Comparison of ENCODE assay signal across 28 cellular contexts in genomic region chr12:117030187-117030896, GRCh38.
DNase-seq lines count a peak whose midpoint lies in the region; ATAC-seq, FAIRE-seq and TF ChIP-seq lines count a peak whose summit lies in the region.
"Had no signal": no experiment of that assay in that cellular context is flagged by ENCODE, and none has a peak within 500 bp of the region (broad histone marks: within the 10 kb centered on the region; RNA-seq: fewer than 3 reads in every experiment).

No MANE protein-coding gene starts in this region.

- no peak overlapping the region for H3K4me3 Mint-ChIP-seq in MCF 10A (ENCODE audit: unreplicated experiment)
- no peak overlapping the region for H3K4me3 Mint-ChIP-seq in brain
- H3K4me3 Mint-ChIP-seq: activated T-cell treated with anti-CD3 and anti-CD28 coated beads, Interleukin-2, amount 50 U/mL, for 72 hours had no signal

- TF ChIP-seq CTCF in MCF 10A (IDR thresholded peaks at IDR 0.05; ENCODE audit: unreplicated experiment) (no peak), breast epithelium (IDR thresholded peaks at IDR 0.05) (no peak), brain (conservative IDR thresholded peaks at IDR 0.05) (no peak), kidney (IDR thresholded peaks at IDR 0.05; ENCODE audit: borderline replicate concordance, extremely low read depth, insufficient read depth) (no peak)

- H3K9me3 Mint-ChIP-seq in MCF 10A (ENCODE audit: unreplicated experiment) (no peaks in the 10 kb centered on the region), brain (no peaks in the 10 kb centered on the region)
- H3K9me3 Mint-ChIP-seq: activated T-cell treated with anti-CD3 and anti-CD28 coated beads, Interleukin-2, amount 50 U/mL, for 72 hours had no signal

- H3K4me3 ChIP-seq in breast epithelium = no peak overlapping the region
- no peak overlapping the region for H3K4me3 ChIP-seq in kidney (ENCODE audit: low read length in 2 of 2)
- H3K4me3 ChIP-seq: hepatocyte, tibial artery had no signal

- BruUV-seq in MCF 10A (replicated peaks; lab: Mats Ljungman, UMichigan) = no TSS peak

- CTCF ChIA-PET in MCF 10A (lab: Yijun Ruan, JAX) = no interaction called here

- H3K4me1 Mint-ChIP-seq in MCF 10A (ENCODE audit: insufficient read depth, unreplicated experiment) (no peaks in the 10 kb centered on the region), brain (peaks cover 55% of the 10 kb centered on the region)

- POLR2A ChIA-PET in MCF 10A (lab: Yijun Ruan, JAX) = interaction anchor here (0.6 kb wide), 1 partner anchor 19 kb away, joined by 4 read pairs; no protein-coding TSS in a partner anchor

- no peaks in the 10 kb centered on the region for H3K9me3 ChIP-seq in breast epithelium
- H3K9me3 ChIP-seq in kidney (ENCODE audit: control insufficient read depth in 1 of 2, low read length in 2 of 2) = no peaks in the 10 kb centered on the region
- H3K9me3 ChIP-seq: tibial artery had no signal

- no peaks in the 10 kb centered on the region for H3K27me3 ChIP-seq in breast epithelium
- H3K27me3 ChIP-seq: hepatocyte had no signal

- H3K27ac Mint-ChIP-seq in MCF 10A (ENCODE audit: low read depth, unreplicated experiment) (peak overlapping the region; percentile 11), brain (peak overlapping the region in 3 of 5 experiments; percentile 33 to 63 (median 49))
- H3K27ac Mint-ChIP-seq: activated T-cell treated with anti-CD3 and anti-CD28 coated beads, Interleukin-2, amount 50 U/mL, for 72 hours had no signal

- no peak for FAIRE-seq in kidney (lab: Jason Lieb, UNC)
- FAIRE-seq: bronchial epithelial cell, frontal cortex, G401.6 had no signal

- H3K36me3 ChIP-seq in breast epithelium (no peaks in the 10 kb centered on the region), kidney (ENCODE audit: control insufficient read depth in 1 of 2, insufficient read depth in 2 of 2, low read length in 2 of 2) (peaks cover under 1 to 22% of the 10 kb centered on the region in 2 donors)

- no peak overlapping the region for H3K27ac ChIP-seq in breast epithelium
- H3K27ac ChIP-seq in kidney (ENCODE audit: low read depth in 2 of 2, low read length in 2 of 2) = no peak overlapping the region
- H3K27ac ChIP-seq: hepatocyte, tibial artery had no signal

- no peak for DNase-seq in MCF 10A (ENCODE audit: unreplicated experiment)
- DNase-seq in breast epithelium (ENCODE audit: low spot score in 2 of 2) = no peak
- peak; percentile 28 for DNase-seq in kidney
- DNase-seq in central memory CD4-positive, alpha-beta T cell = no peak
- DNase-seq: ACHN; activated CD4-positive, alpha-beta T cell treated with anti-CD3 and anti-CD28 coated beads, Interleukin-2, amount 50 U/mL, for 1 hour; activated T-cell treated with anti-CD3 and anti-CD28 coated beads, Interleukin-2, amount 50 U/mL, for 72 hours; amniotic stem cell; dermis blood vessel endothelial cell; DMS53; KG1; mesendoderm; NCI-H1436; NCI-H510A; PC-3; SHP77; stimulated activated naive CD8-positive, alpha-beta T cell treated with anti-CD3 and anti-CD28 coated beads, Interleukin-15, Interleukin-2, amounts not matched to agents 100 U/mL and 50 U/mL, for 24 hours; SW 1271; T1000 had no signal

- TF ChIP-seq POLR2A in breast epithelium (IDR thresholded peaks at IDR 0.05) = no peak

- intact Hi-C loops in MCF 10A (cut with micrococcal nuclease) (no loop called here), breast epithelium (cut with DNase I; ENCODE audit: low total_unique reads) (no loop called here), kidney (cut with DNase I) (no loop called here)

- H3K4me1 ChIP-seq in breast epithelium = peaks cover 0 to 4% of the 10 kb centered on the region in 2 donors
- H3K4me1 ChIP-seq in kidney (ENCODE audit: control insufficient read depth in 1 of 2, insufficient read depth in 1 of 2, low read depth in 1 of 2, low read length in 2 of 2) = peaks cover 0 to 11% of the 10 kb centered on the region in 2 donors

- H3K36me3 Mint-ChIP-seq in MCF 10A (ENCODE audit: insufficient read depth, unreplicated experiment) = peaks cover 35% of the 10 kb centered on the region
- peaks cover 12% of the 10 kb centered on the region for H3K36me3 Mint-ChIP-seq in brain

- H3K27me3 Mint-ChIP-seq in MCF 10A (ENCODE audit: insufficient read depth, unreplicated experiment) = no peaks in the 10 kb centered on the region
- no peaks in the 10 kb centered on the region for H3K27me3 Mint-ChIP-seq in brain

- ATAC-seq in GM18858 (IDR thresholded peaks at IDR 0.05; ENCODE audit: unreplicated experiment) = no peak
- ATAC-seq in GM21737 (IDR thresholded peaks at IDR 0.05; ENCODE audit: unreplicated experiment) = no peak
- ATAC-seq: activated T-cell treated with anti-CD3 and anti-CD28 coated beads, Interleukin-2, amount 50 U/mL, for 72 hours; left lobe of liver; PC-3; stimulated activated naive CD8-positive, alpha-beta T cell treated with anti-CD3 and anti-CD28 coated beads, Interleukin-15, Interleukin-2, amounts not matched to agents 100 U/mL and 50 U/mL, for 24 hours had no signal

- H3K9ac ChIP-seq in kidney (ENCODE audit: low read length in 2 of 2) = no peak overlapping the region
